ENCODE assay signal across 7 cellular contexts in genomic region chr1:166489670-166490436, GRCh38.
DNase-seq lines count a peak whose midpoint lies in the region; ATAC-seq lines count a peak whose summit lies in the region.

No MANE protein-coding gene starts in this region.

- ATAC-seq in GM18519 (IDR thresholded peaks at IDR 0.05; ENCODE audit: low FRiP score, unreplicated experiment) (peak; percentile 72), HG02642 (IDR thresholded peaks at IDR 0.05; ENCODE audit: poor library complexity, unreplicated experiment) (peak; percentile 88), esophagus mucosa (peak; percentile 93)

- peak; percentile 57 for DNase-seq in NCI-H1105 treated with DMSO at 0.1 percent for 48 hours (lab: John Stamatoyannopoulos, UW)
- peak; percentile 20 for DNase-seq in activated CD4-positive, alpha-beta T cell treated with anti-CD3 and anti-CD28 coated beads for 1 hour
- peak; percentile 19 to 27 for DNase-seq in stimulated activated CD4-positive, alpha-beta T cell treated with anti-CD3 and anti-CD28 coated beads, Interleukin-15, amount 100 ng/mL, for 48 hours (ENCODE audit: low read depth in 2 of 2)
- DNase-seq in middle frontal gyrus (ENCODE audit: extremely low spot score, low spot score), result no peak
